19 cellular contexts compared by ENCODE assay signal in genomic region chr4:184769285-184769825, GRCh38. TPM values are rescaled to one million over a fixed set of nuclear protein-coding genes. Genes with fewer than 3 reads are reported as not detected.
DNase-seq lines count a peak whose midpoint lies in the region; TF ChIP-seq lines count a peak whose summit lies in the region.
"Had no signal": no experiment of that assay in that cellular context is flagged by ENCODE, and none has a peak within 500 bp of the region (broad histone marks: within the 10 kb centered on the region; RNA-seq: fewer than 3 reads in every experiment).

No MANE protein-coding gene starts in this region.

- H3K9me3 ChIP-seq in WERI-Rb-1 (ENCODE audit: severe bottlenecking) (no peaks in the 10 kb centered on the region), neutrophil (peaks cover 30% of the 10 kb centered on the region)

- no peak overlapping the region for H3K4me3 Mint-ChIP-seq in mesothelial cell of epicardium
- H3K4me3 Mint-ChIP-seq: GM23338 had no signal

- DNase-seq in D341Med (ENCODE audit: low spot score), result peak; percentile 84
- DNase-seq in NCI-H1694 treated with DMSO at 0.1 percent for 48 hours (lab: John Stamatoyannopoulos, UW), result peak; percentile 44
- DNase-seq in WERI-Rb-1, result peak; percentile 95
- no peak for DNase-seq in activated CD8-positive, alpha-beta memory T cell treated with anti-CD3 and anti-CD28 coated beads, Interleukin-2, amount 50 U/mL, for 48 hours
- no peak for DNase-seq in mesothelial cell of epicardium (ENCODE audit: low spot score in 2 of 2, unreplicated experiment in 2 of 2)
- DNase-seq in head of caudate nucleus, result no peak
- DNase-seq: C1 segment of cervical spinal cord, DMS153, GF-D8, HCEC 1CT, NCI-H1092, NCI-H1436 treated with DMSO at 0.1 percent for 48 hours, NCI-H2081, PC-3, RPMI8226 had no signal

- no peaks in the 10 kb centered on the region for H3K4me1 ChIP-seq in neutrophil (ENCODE audit: control insufficient read depth in 1 of 2, insufficient read depth in 1 of 2, low read depth in 1 of 2, low read length in 1 of 2)

- H3K4me3 ChIP-seq in WERI-Rb-1 (ENCODE audit: low read depth, low read length) (peak overlapping the region; percentile 13), neutrophil (ENCODE audit: low read depth in 1 of 2, low read length in 1 of 2) (no peak overlapping the region)
- H3K4me3 ChIP-seq: GM12878, GM23338 had no signal

- no peaks in the 10 kb centered on the region for H3K27me3 Mint-ChIP-seq in mesothelial cell of epicardium (ENCODE audit: low read depth)

- H3K36me3 ChIP-seq in WERI-Rb-1 (peaks cover 48% of the 10 kb centered on the region), neutrophil (peaks cover 100% of the 10 kb centered on the region)

- H3K27me3 ChIP-seq in WERI-Rb-1 (ENCODE audit: insufficient read depth, low read depth, severe bottlenecking), result no peaks in the 10 kb centered on the region
- no peaks in the 10 kb centered on the region for H3K27me3 ChIP-seq in neutrophil

- intact Hi-C loops in head of caudate nucleus (cut with DNase I), result no loop called here

- no peak overlapping the region for H3K27ac Mint-ChIP-seq in mesothelial cell of epicardium
- H3K27ac Mint-ChIP-seq: GM23338 had no signal

- no peaks in the 10 kb centered on the region for H3K4me1 Mint-ChIP-seq in mesothelial cell of epicardium
- H3K4me1 Mint-ChIP-seq: GM23338 had no signal

- peaks cover 24% of the 10 kb centered on the region for H3K36me3 Mint-ChIP-seq in mesothelial cell of epicardium

- peak overlapping the region; percentile 94 for H3K27ac ChIP-seq in WERI-Rb-1
- peak overlapping the region; percentile 17 for H3K27ac ChIP-seq in neutrophil
- H3K27ac ChIP-seq: HL-60 had no signal

- no peaks in the 10 kb centered on the region for H3K9me3 Mint-ChIP-seq in mesothelial cell of epicardium
- H3K9me3 Mint-ChIP-seq: GM23338 had no signal

- TF ChIP-seq CTCF in WERI-Rb-1 (IDR thresholded peaks at IDR 0.05; ENCODE audit: low read depth, low read length), result peak; percentile 15; the same call in 1 of the 2 replicates
- TF ChIP-seq CTCF in neutrophil (IDR thresholded peaks at IDR 0.05), result no peak
- TF ChIP-seq CTCF in mesothelial cell of epicardium (IDR thresholded peaks at IDR 0.05; ENCODE audit: unreplicated experiment), result no peak

RNA-seq across cellular contexts. Expression of gene CENPU, which starts 35.5 kb away (rescaled TPM):
- total RNA-seq in mesothelial cell of epicardium, result 19.1 to 25.4 TPM (median 21.5 TPM) in 3 replicates

RNA-seq across cellular contexts. Expression of gene ACSL1, which starts 56.4 kb away (rescaled TPM):
- 18.0 to 20.9 TPM (median 19.2 TPM) in 3 replicates for total RNA-seq in mesothelial cell of epicardium

Comparison
In these comparisons a context has a peak if more than half of its experiments do, and no peak if none do; other contexts are left out.
1. DNase-seq: peak in D341Med (single experiment), NCI-H1694 treated with DMSO at 0.1 percent for 48 hours (single experiment) and WERI-Rb-1 (single experiment); none in activated CD8-positive, alpha-beta memory T cell treated with anti-CD3 and anti-CD28 coated beads, Interleukin-2, amount 50 U/mL, for 48 hours (single experiment), mesothelial cell of epicardium (0 of 2) and head of caudate nucleus (0 of 42).